Comparison of ENCODE assay signal across 1 cellular context in genomic region chr14:63852817-63853730, GRCh38.
A peak's percentile ranks its signal among the peaks of the same experiment; 100 is the strongest.
TF ChIP-seq lines count a peak whose summit lies in the region.

A gene with protein sequence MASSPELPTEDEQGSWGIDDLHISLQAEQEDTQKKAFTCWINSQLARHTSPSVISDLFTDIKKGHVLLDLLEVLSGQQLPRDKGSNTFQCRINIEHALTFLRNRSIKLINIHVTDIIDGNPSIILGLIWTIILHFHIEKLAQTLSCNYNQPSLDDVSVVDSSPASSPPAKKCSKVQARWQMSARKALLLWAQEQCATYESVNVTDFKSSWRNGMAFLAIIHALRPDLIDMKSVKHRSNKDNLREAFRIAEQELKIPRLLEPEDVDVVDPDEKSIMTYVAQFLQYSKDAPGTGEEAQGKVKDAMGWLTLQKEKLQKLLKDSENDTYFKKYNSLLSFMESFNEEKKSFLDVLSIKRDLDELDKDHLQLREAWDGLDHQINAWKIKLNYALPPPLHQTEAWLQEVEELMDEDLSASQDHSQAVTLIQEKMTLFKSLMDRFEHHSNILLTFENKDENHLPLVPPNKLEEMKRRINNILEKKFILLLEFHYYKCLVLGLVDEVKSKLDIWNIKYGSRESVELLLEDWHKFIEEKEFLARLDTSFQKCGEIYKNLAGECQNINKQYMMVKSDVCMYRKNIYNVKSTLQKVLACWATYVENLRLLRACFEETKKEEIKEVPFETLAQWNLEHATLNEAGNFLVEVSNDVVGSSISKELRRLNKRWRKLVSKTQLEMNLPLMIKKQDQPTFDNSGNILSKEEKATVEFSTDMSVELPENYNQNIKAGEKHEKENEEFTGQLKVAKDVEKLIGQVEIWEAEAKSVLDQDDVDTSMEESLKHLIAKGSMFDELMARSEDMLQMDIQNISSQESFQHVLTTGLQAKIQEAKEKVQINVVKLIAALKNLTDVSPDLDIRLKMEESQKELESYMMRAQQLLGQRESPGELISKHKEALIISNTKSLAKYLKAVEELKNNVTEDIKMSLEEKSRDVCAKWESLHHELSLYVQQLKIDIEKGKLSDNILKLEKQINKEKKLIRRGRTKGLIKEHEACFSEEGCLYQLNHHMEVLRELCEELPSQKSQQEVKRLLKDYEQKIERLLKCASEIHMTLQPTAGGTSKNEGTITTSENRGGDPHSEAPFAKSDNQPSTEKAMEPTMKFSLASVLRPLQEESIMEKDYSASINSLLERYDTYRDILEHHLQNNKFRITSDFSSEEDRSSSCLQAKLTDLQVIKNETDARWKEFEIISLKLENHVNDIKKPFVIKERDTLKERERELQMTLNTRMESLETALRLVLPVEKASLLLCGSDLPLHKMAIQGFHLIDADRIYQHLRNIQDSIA (N-terminal part only) (plus strand): TSS chr14:63853004. CDS start chr14:63909149, 56,145 bp downstream.

TF ChIP-seq in HepG2, 621 proteins besides CTCF, POLR2A, EP300 and RAD21 (continued from another document):
- TF ChIP-seq, protein P1, sequence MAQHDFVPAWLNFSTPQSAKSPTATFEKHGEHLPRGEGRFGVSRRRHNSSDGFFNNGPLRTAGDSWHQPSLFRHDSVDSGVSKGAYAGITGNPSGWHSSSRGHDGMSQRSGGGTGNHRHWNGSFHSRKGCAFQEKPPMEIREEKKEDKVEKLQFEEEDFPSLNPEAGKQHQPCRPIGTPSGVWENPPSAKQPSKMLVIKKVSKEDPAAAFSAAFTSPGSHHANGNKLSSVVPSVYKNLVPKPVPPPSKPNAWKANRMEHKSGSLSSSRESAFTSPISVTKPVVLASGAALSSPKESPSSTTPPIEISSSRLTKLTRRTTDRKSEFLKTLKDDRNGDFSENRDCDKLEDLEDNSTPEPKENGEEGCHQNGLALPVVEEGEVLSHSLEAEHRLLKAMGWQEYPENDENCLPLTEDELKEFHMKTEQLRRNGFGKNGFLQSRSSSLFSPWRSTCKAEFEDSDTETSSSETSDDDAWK (CRISPR knock-in tag; IDR thresholded peaks at IDR 0.05), result no peak
- no peak for TF ChIP-seq PHF8 (CRISPR knock-in tag; IDR thresholded peaks at IDR 0.05)
- TF ChIP-seq, protein P2, sequence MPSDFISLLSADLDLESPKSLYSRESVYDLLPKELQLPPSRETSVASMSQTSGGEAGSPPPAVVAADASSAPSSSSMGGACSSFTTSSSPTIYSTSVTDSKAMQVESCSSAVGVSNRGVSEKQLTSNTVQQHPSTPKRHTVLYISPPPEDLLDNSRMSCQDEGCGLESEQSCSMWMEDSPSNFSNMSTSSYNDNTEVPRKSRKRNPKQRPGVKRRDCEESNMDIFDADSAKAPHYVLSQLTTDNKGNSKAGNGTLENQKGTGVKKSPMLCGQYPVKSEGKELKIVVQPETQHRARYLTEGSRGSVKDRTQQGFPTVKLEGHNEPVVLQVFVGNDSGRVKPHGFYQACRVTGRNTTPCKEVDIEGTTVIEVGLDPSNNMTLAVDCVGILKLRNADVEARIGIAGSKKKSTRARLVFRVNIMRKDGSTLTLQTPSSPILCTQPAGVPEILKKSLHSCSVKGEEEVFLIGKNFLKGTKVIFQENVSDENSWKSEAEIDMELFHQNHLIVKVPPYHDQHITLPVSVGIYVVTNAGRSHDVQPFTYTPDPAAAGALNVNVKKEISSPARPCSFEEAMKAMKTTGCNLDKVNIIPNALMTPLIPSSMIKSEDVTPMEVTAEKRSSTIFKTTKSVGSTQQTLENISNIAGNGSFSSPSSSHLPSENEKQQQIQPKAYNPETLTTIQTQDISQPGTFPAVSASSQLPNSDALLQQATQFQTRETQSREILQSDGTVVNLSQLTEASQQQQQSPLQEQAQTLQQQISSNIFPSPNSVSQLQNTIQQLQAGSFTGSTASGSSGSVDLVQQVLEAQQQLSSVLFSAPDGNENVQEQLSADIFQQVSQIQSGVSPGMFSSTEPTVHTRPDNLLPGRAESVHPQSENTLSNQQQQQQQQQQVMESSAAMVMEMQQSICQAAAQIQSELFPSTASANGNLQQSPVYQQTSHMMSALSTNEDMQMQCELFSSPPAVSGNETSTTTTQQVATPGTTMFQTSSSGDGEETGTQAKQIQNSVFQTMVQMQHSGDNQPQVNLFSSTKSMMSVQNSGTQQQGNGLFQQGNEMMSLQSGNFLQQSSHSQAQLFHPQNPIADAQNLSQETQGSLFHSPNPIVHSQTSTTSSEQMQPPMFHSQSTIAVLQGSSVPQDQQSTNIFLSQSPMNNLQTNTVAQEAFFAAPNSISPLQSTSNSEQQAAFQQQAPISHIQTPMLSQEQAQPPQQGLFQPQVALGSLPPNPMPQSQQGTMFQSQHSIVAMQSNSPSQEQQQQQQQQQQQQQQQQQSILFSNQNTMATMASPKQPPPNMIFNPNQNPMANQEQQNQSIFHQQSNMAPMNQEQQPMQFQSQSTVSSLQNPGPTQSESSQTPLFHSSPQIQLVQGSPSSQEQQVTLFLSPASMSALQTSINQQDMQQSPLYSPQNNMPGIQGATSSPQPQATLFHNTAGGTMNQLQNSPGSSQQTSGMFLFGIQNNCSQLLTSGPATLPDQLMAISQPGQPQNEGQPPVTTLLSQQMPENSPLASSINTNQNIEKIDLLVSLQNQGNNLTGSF (CRISPR knock-in tag; IDR thresholded peaks at IDR 0.05), result no peak
- TF ChIP-seq ZFY (CRISPR knock-in tag; IDR thresholded peaks at IDR 0.05), result peak; percentile 25; the same call in 1 of the 2 replicates
- no peak for TF ChIP-seq SALL2 (CRISPR knock-in tag; IDR thresholded peaks at IDR 0.05)
- TF ChIP-seq ZMYM4 (CRISPR knock-in tag; IDR thresholded peaks at IDR 0.05), result 0 out of 2 replicates have a peak, but pooled peaks have one; percentile 24
- no peak for TF ChIP-seq MYC (CRISPR knock-in tag; IDR thresholded peaks at IDR 0.05; ENCODE audit: borderline replicate concordance)
- TF ChIP-seq, protein P3, sequence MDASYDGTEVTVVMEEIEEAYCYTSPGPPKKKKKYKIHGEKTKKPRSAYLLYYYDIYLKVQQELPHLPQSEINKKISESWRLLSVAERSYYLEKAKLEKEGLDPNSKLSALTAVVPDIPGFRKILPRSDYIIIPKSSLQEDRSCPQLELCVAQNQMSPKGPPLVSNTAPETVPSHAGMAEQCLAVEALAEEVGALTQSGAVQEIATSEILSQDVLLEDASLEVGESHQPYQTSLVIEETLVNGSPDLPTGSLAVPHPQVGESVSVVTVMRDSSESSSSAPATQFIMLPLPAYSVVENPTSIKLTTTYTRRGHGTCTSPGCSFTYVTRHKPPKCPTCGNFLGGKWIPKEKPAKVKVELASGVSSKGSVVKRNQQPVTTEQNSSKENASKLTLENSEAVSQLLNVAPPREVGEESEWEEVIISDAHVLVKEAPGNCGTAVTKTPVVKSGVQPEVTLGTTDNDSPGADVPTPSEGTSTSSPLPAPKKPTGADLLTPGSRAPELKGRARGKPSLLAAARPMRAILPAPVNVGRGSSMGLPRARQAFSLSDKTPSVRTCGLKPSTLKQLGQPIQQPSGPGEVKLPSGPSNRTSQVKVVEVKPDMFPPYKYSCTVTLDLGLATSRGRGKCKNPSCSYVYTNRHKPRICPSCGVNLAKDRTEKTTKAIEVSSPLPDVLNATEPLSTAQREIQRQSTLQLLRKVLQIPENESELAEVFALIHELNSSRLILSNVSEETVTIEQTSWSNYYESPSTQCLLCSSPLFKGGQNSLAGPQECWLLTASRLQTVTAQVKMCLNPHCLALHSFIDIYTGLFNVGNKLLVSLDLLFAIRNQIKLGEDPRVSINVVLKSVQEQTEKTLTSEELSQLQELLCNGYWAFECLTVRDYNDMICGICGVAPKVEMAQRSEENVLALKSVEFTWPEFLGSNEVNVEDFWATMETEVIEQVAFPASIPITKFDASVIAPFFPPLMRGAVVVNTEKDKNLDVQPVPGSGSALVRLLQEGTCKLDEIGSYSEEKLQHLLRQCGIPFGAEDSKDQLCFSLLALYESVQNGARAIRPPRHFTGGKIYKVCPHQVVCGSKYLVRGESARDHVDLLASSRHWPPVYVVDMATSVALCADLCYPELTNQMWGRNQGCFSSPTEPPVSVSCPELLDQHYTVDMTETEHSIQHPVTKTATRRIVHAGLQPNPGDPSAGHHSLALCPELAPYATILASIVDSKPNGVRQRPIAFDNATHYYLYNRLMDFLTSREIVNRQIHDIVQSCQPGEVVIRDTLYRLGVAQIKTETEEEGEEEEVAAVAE (CRISPR knock-in tag; IDR thresholded peaks at IDR 0.05; ENCODE audit: borderline replicate concordance), result no peak
- TF ChIP-seq ZFAT (CRISPR knock-in tag; conservative IDR thresholded peaks at IDR 0.05), result no peak
